In the genomic region with DNA sequence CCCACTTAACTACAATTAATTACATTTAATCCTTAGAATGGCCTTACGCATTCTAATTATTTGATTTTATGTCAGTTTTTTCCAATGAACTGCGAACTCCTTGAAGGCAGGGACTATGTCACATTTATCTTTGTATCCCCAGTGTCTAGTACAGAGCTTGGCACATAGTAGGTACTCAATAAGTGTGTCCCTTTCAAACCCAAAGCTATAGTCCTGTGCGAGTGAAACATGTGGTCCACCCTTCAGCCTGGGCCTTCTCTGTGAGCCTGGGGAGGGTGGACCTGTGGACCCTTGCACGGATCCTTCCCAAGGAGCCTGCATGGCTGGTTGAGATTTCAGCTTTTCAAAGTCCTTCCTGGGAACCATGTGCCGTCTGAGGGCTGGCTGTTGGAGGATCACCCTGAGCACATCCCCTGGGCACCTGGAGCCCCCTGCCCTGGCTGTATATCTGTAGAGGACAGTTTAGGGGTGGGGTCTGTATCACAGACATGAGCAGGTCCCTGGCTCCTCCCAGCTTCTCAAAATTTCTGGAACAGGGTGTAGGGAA, we compare ENCODE assay signal across 26 cellular contexts.
"Had no signal": no experiment of that assay in that cellular context is flagged by ENCODE, and none has a peak within 500 bp of the region (broad histone marks: within the 10 kb centered on the region; RNA-seq: fewer than 3 reads in every experiment).

No MANE protein-coding gene starts in this region.

- H3K36me3 ChIP-seq: adrenal gland, ascending aorta, breast epithelium, cardiac muscle cell, colonic mucosa, WERI-Rb-1 had no signal

- DNase-seq: activated B cell treated with CpG ODN at 0.5 μM for 24 hours; activated CD4-positive, alpha-beta memory T cell treated with anti-CD3 and anti-CD28 coated beads, Interleukin-2, amount 10 ng/mL, durations not matched to agents 7 days and 5 days; activated CD4-positive, alpha-beta T cell treated with anti-CD3 and anti-CD28 coated beads, Interleukin-2, amount 10 ng/mL, durations not matched to agents 24 days and 14 days; activated effector memory CD4-positive, alpha-beta T cell treated with anti-CD3 and anti-CD28 coated beads, Interleukin-2, amount 50 U/mL, for 16 hours; activated naive CD4-positive, alpha-beta T cell treated with anti-CD3 and anti-CD28 coated beads for 36 hours; activated naive CD8-positive, alpha-beta T cell treated with anti-CD3 and anti-CD28 coated beads for 36 hours; activated naive CD8-positive, alpha-beta T cell treated with anti-CD3 and anti-CD28 coated beads, Interleukin-2, amount 50 U/mL, for 24 hours; activated T-cell treated with anti-CD3 and anti-CD28 coated beads, Interleukin-2, amount 50 U/mL, for 1 hour; adrenal gland; central memory CD4-positive, alpha-beta T cell; cerebellar nuclear complex; colonic mucosa; effector CD8-positive, alpha-beta T cell; T-helper 1 cell; T-helper 17 cell; T1000; WERI-Rb-1 had no signal

- FAIRE-seq: endometrium, endothelial cell of umbilical vein, frontal cortex had no signal

- H3K9me3 ChIP-seq: adrenal gland, ascending aorta, breast epithelium, colonic mucosa had no signal

- H3K27me3 ChIP-seq: ascending aorta, colonic mucosa had no signal

- H3K4me1 ChIP-seq: adrenal gland, breast epithelium, colonic mucosa had no signal

- H3K4me3 ChIP-seq: adrenal gland, ascending aorta, breast epithelium, cardiac muscle cell, colonic mucosa had no signal

- H3K27ac ChIP-seq: adrenal gland, ascending aorta, breast epithelium, cardiac muscle cell, colonic mucosa, epithelial cell of prostate, WERI-Rb-1 had no signal

- ATAC-seq: activated CD4-positive, CD25-positive, alpha-beta regulatory T cell treated with anti-CD3 and anti-CD28 coated beads, Interleukin-2, amount 50 U/mL, for 24 hours; activated naive CD8-positive, alpha-beta T cell treated with anti-CD3 and anti-CD28 coated beads, Interleukin-2, amount 50 U/mL, for 24 hours; activated T-helper 17 cell treated with anti-CD3 and anti-CD28 coated beads, Interleukin-2, amount 50 U/mL, for 72 hours; T-helper 17 cell had no signal
